8 cellular contexts compared by ENCODE assay signal in the genomic region with DNA sequence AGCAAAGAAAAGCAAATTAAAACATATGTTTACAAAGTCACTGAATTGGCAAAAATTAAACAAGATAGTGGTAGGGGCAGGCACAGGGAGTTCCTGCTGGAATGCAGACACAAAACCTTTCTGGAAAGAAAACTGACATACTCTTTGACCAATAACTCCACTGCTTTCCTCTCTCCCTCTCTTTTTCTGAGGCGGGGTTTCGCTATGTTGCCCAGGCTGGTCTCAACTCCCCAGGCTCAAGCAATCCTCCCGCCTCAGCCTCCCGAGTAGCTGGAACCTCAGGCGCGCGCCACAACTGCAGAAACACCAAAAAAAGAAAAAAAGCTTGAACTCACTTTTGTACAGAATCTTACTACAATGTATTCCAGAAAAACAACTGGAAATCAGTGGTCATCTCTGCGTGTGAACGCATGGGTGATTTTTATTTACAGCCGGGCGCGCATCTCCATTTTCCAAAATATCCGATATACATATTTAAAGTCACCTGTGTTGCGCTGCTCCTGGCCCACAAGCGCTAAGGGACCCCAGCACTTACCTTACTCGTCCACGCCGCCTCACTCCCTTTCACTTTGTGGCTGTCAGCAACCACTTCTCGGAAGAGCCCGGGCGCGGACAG.
A peak's percentile ranks its signal among the peaks of the same experiment; 100 is the strongest.
DNase-seq lines count a peak whose midpoint lies in the region; ATAC-seq lines count a peak whose summit lies in the region.

No MANE protein-coding gene starts in this region.

- peak overlapping the region; percentile 72 for H3K27ac ChIP-seq in layer of hippocampus (ENCODE audit: low read depth, low read length)
- peak overlapping the region; percentile 92 for H3K27ac ChIP-seq in stomach smooth muscle (ENCODE audit: low read length)

- no peaks in the 10 kb centered on the region for H3K9me3 ChIP-seq in NT2/D1 (ENCODE audit: insufficient read depth, low read length)
- H3K9me3 ChIP-seq in stomach smooth muscle (ENCODE audit: control insufficient read depth in 2 of 2, low read length in 2 of 2): no peaks in the 10 kb centered on the region

- ATAC-seq in central memory CD8-positive, alpha-beta T cell (replicated peaks; ENCODE audit: extremely low read depth, poor library complexity, severe bottlenecking): peak; percentile 21

- H3K36me3 Mint-ChIP-seq in central memory CD8-positive, alpha-beta T cell (ENCODE audit: insufficient read depth): peaks cover 47% of the 10 kb centered on the region

- peak overlapping the region; percentile 99 for H3K4me3 ChIP-seq in NT2/D1 (ENCODE audit: insufficient read length, low read depth)
- H3K4me3 ChIP-seq in stomach smooth muscle (ENCODE audit: low read length in 2 of 2): peak overlapping the region; percentile 91 to 99

- H3K27me3 ChIP-seq in NT2/D1 (ENCODE audit: insufficient read depth, insufficient read length) (no peaks in the 10 kb centered on the region), layer of hippocampus (ENCODE audit: control insufficient read depth, insufficient read depth, low read length) (no peaks in the 10 kb centered on the region), stomach smooth muscle (ENCODE audit: control insufficient read depth in 1 of 2, insufficient read depth in 2 of 2, low read length in 2 of 2) (no peaks in the 10 kb centered on the region)

- peak; percentile 42 for DNase-seq in SIG-M5 treated with dmso at 0.1 percent for 504 hours (lab: John Stamatoyannopoulos, UW; ENCODE audit: unreplicated experiment)
- DNase-seq in SIG-M5 (lab: John Stamatoyannopoulos, UW): no peak
- DNase-seq in NT2/D1 (ENCODE audit: low read depth, low spot score): no peak
- DNase-seq in central memory CD8-positive, alpha-beta T cell (ENCODE audit: low spot score in 2 of 2): no peak
- DNase-seq in central memory CD4-positive, alpha-beta T cell: no peak
- no peak for DNase-seq in activated gamma-delta T cell treated with Interleukin-2 at 50 U/mL for 16 hours

- H3K27me3 Mint-ChIP-seq in central memory CD8-positive, alpha-beta T cell: no peaks in the 10 kb centered on the region

- peaks cover 58% of the 10 kb centered on the region for H3K36me3 ChIP-seq in NT2/D1 (ENCODE audit: insufficient read depth, insufficient read length, low read length)
- H3K36me3 ChIP-seq in stomach smooth muscle (ENCODE audit: control insufficient read depth in 2 of 2, insufficient read depth in 2 of 2, low read length in 2 of 2): peaks cover 33 to 34% of the 10 kb centered on the region in 2 donors

- H3K9ac ChIP-seq in NT2/D1 (ENCODE audit: insufficient read length, low read depth) (peak overlapping the region; percentile 85), stomach smooth muscle (ENCODE audit: low read length in 2 of 2) (peak overlapping the region; percentile 88 to 92)

- H3K4me3 Mint-ChIP-seq in central memory CD8-positive, alpha-beta T cell: peak overlapping the region; percentile 96

- H3K27ac Mint-ChIP-seq in central memory CD8-positive, alpha-beta T cell (ENCODE audit: low read depth): peak overlapping the region; percentile 99

- H3K4me1 Mint-ChIP-seq in central memory CD8-positive, alpha-beta T cell: peaks cover 65% of the 10 kb centered on the region

- H3K4me1 ChIP-seq in NT2/D1 (ENCODE audit: insufficient read depth, insufficient read length): no peaks in the 10 kb centered on the region
- H3K4me1 ChIP-seq in stomach smooth muscle (ENCODE audit: control insufficient read depth, insufficient read depth, low read length): peaks cover 13% of the 10 kb centered on the region

- H3K9me3 Mint-ChIP-seq in central memory CD8-positive, alpha-beta T cell: no peaks in the 10 kb centered on the region
